ENCODE assay signal across 1 cellular context in genomic region chr13:94263038-94263437, GRCh38.
TF ChIP-seq lines count a peak whose summit lies in the region.

No MANE protein-coding gene starts in this region.

TF ChIP-seq in HepG2, 621 proteins besides CTCF, POLR2A, EP300 and RAD21 (continued from another document and continues in another):
- peak; percentile 91 for TF ChIP-seq NR2F6 (IDR thresholded peaks at IDR 0.05)
- peak; percentile 68 for TF ChIP-seq NR2F6 (CRISPR knock-in tag; IDR thresholded peaks at IDR 0.05)
- no peak for TF ChIP-seq NFYB (CRISPR knock-in tag; IDR thresholded peaks at IDR 0.05)
- TF ChIP-seq ZBTB7B (CRISPR knock-in tag; IDR thresholded peaks at IDR 0.05), result no peak
- no peak for TF ChIP-seq TGIF2 (CRISPR knock-in tag; IDR thresholded peaks at IDR 0.05)
- peak in 1 of 2 experiments; percentile 76; a peak in 3 of 4 replicates for TF ChIP-seq NR2F1 (CRISPR knock-in tag; IDR thresholded peaks at IDR 0.05)
- no peak for TF ChIP-seq ZNF891 (CRISPR knock-in tag; IDR thresholded peaks at IDR 0.05)
- TF ChIP-seq NFKB2 (CRISPR knock-in tag; IDR thresholded peaks at IDR 0.05; ENCODE audit: borderline replicate concordance), result no peak
- no peak for TF ChIP-seq ZFP36L1 (CRISPR knock-in tag; IDR thresholded peaks at IDR 0.05)
- TF ChIP-seq TP53 (CRISPR knock-in tag; conservative IDR thresholded peaks at IDR 0.05), result no peak
- TF ChIP-seq SOX13 (IDR thresholded peaks at IDR 0.05), result no peak
- peak in 1 of 2 experiments; percentile 73; a peak in 2 of 4 replicates for TF ChIP-seq SOX13 (CRISPR knock-in tag; conservative IDR thresholded peaks at IDR 0.05 in 1 of 2, IDR thresholded peaks at IDR 0.05 in 1 of 2)
- TF ChIP-seq MIER3 (CRISPR knock-in tag; IDR thresholded peaks at IDR 0.05; ENCODE audit: borderline replicate concordance), result 0 out of 2 replicates have a peak, but pooled peaks have one; percentile 43
- no peak for TF ChIP-seq ZBTB2 (CRISPR knock-in tag; IDR thresholded peaks at IDR 0.05; ENCODE audit: low read depth)
- TF ChIP-seq ZNF138 (CRISPR knock-in tag; IDR thresholded peaks at IDR 0.05; ENCODE audit: low read depth), result no peak
- TF ChIP-seq TIGD3 (CRISPR knock-in tag; IDR thresholded peaks at IDR 0.05; ENCODE audit: borderline replicate concordance), result no peak
- TF ChIP-seq ZNF276 (CRISPR knock-in tag; IDR thresholded peaks at IDR 0.05; ENCODE audit: low read depth), result no peak
- no peak for TF ChIP-seq EHMT2 (IDR thresholded peaks at IDR 0.05; ENCODE audit: borderline replicate concordance, low read depth, low read length)
- TF ChIP-seq KDM2A (CRISPR knock-in tag; IDR thresholded peaks at IDR 0.05; ENCODE audit: borderline replicate concordance, low read depth), result no peak
- peak; percentile 62; the same call in 1 of the 2 replicates for TF ChIP-seq MED1 (CRISPR knock-in tag; IDR thresholded peaks at IDR 0.05)
- peak; percentile 58; the same call in 1 of the 2 replicates for TF ChIP-seq TCF7 (IDR thresholded peaks at IDR 0.05; ENCODE audit: low read depth)
- no peak for TF ChIP-seq FOXP1 (IDR thresholded peaks at IDR 0.05)
- peak; percentile 58; the same call in 1 of the 2 replicates for TF ChIP-seq FOXP1 (CRISPR knock-in tag; IDR thresholded peaks at IDR 0.05)
- no peak for TF ChIP-seq CREB1 (IDR thresholded peaks at IDR 0.05)
- TF ChIP-seq CREB1 (CRISPR knock-in tag; IDR thresholded peaks at IDR 0.05), result 0 out of 2 replicates have a peak, but pooled peaks have one; percentile 35
- TF ChIP-seq ZBTB49 (CRISPR knock-in tag; IDR thresholded peaks at IDR 0.05; ENCODE audit: borderline replicate concordance), result no peak
- TF ChIP-seq MLX (CRISPR knock-in tag; IDR thresholded peaks at IDR 0.05), result peak; percentile 36; the same call in 1 of the 2 replicates
- peak; percentile 70 for TF ChIP-seq PRDM15 (CRISPR knock-in tag; IDR thresholded peaks at IDR 0.05)
- peak; percentile 44; the same call in 1 of the 2 replicates for TF ChIP-seq HOXA5 (CRISPR knock-in tag; IDR thresholded peaks at IDR 0.05)
- peak; percentile 42; the same call in 1 of the 2 replicates for TF ChIP-seq ZGPAT (CRISPR knock-in tag; IDR thresholded peaks at IDR 0.05)
- no peak for TF ChIP-seq ZNF3 (CRISPR knock-in tag; IDR thresholded peaks at IDR 0.05)
- no peak for TF ChIP-seq ATF3 (CRISPR knock-in tag; IDR thresholded peaks at IDR 0.05)
- no peak for TF ChIP-seq ZNF883 (CRISPR knock-in tag; IDR thresholded peaks at IDR 0.05; ENCODE audit: not compliant biosample characterization)
- TF ChIP-seq POGZ (CRISPR knock-in tag; IDR thresholded peaks at IDR 0.05), result peak; percentile 60
- TF ChIP-seq NR2C2 (CRISPR knock-in tag; IDR thresholded peaks at IDR 0.05; ENCODE audit: borderline replicate concordance), result peak; percentile 68; the same call in 1 of the 2 replicates
- TF ChIP-seq PPARG (CRISPR knock-in tag; conservative IDR thresholded peaks at IDR 0.05), result peak; percentile 66
- TF ChIP-seq HNF4A (CRISPR knock-in tag; IDR thresholded peaks at IDR 0.05), result peak; percentile 70
- TF ChIP-seq ZNF142 (CRISPR knock-in tag; IDR thresholded peaks at IDR 0.05), result no peak
- TF ChIP-seq ZBTB3 (CRISPR knock-in tag; IDR thresholded peaks at IDR 0.05; ENCODE audit: borderline replicate concordance, low read depth), result no peak
- no peak for TF ChIP-seq ZKSCAN5 (CRISPR knock-in tag; IDR thresholded peaks at IDR 0.05)
- peak; percentile 67 for TF ChIP-seq SOX5 (CRISPR knock-in tag; IDR thresholded peaks at IDR 0.05; ENCODE audit: borderline replicate concordance)
- TF ChIP-seq ATF4 (CRISPR knock-in tag; IDR thresholded peaks at IDR 0.05), result no peak
